12 cellular contexts compared by ENCODE assay signal in the genomic region with DNA sequence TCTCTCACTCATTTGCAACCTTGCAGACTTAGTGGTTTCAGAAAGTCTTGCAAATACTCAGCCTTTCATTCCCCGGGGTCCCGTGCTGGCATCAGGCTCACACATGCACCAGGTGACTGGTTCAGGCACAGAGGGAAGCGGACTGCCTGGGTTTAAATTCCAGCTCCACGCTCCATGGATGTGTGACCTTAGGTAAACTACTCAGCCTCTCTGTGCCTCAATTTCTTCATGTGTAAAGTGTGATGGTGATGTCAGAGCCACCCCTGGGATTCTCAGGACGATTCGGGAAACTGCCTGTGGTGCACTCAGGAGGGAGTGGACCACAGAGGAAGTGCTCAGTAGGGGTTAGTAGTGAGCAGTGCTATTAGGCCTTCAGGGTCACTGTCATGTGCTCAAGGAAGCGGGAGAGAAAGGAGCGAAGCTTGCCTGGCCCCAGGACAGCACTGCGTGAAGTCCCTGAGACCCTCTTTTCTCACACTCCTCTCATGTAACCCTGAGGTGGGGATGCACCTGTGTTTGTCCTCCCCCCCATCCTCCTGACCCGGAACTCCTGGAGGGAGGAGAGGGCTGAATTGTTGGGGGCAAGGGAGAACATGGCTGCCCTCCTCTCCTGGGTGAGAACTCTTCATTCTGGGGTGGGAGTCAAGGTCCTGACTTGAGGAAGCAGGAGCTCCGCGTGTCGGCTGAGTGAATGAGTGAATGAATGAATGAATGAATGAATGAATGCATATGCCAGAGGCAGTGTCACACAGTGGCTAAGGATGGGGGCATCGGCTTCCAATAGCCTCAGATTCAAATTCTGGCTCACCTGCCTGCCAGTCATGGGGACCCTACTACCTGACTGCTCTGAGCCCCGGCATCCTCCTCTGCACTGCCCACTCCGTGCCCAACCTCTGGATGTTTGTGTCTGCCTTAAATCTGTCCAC. TPM values are rescaled to one million over a fixed set of nuclear protein-coding genes. Genes with fewer than 3 reads are reported as not detected.
A peak's percentile ranks its signal among the peaks of the same experiment; 100 is the strongest.
DNase-seq lines count a peak whose midpoint lies in the region; TF ChIP-seq lines count a peak whose summit lies in the region.
"Had no signal": no experiment of that assay in that cellular context is flagged by ENCODE, and none has a peak within 500 bp of the region (broad histone marks: within the 10 kb centered on the region; RNA-seq: fewer than 3 reads in every experiment).

No MANE protein-coding gene starts in this region.

- TF ChIP-seq CTCF in NB4 (IDR thresholded peaks at IDR 0.05; ENCODE audit: low read depth, low read length) = peak; percentile 12

- peaks cover 5 to 11% of the 10 kb centered on the region in 2 donors for H3K4me1 ChIP-seq in neuronal stem cell (ENCODE audit: control insufficient read depth in 2 of 2, insufficient read depth in 1 of 2, low read depth in 1 of 2, low read length in 2 of 2)

- H4K8ac ChIP-seq in neuronal stem cell (ENCODE audit: low read depth, low read length) = no peak overlapping the region

- H3K18ac ChIP-seq in neuronal stem cell (ENCODE audit: low read length) = no peak overlapping the region

- H3K14ac ChIP-seq in neuronal stem cell (ENCODE audit: low read length) = peak overlapping the region; percentile 32

- DNase-seq in T-helper 1 cell = no peak
- peak; percentile 69 for DNase-seq in NB4 (ENCODE audit: low read depth)
- no peak for DNase-seq in neuronal stem cell (ENCODE audit: low spot score)
- DNase-seq in NCI-H2029 (lab: John Stamatoyannopoulos, UW) = no peak
- DNase-seq in AG20443 (ENCODE audit: low spot score) = no peak
- no peak for DNase-seq in effector CD8-positive, alpha-beta T cell (lab: John Stamatoyannopoulos, UW)
- DNase-seq: 8988T, left colon had no signal

- no peaks in the 10 kb centered on the region for H3K36me3 ChIP-seq in neuronal stem cell (replicated peaks in 1 of 2; ENCODE audit: control insufficient read depth in 2 of 2, insufficient read depth in 2 of 2, low read length in 2 of 2)
- H3K36me3 ChIP-seq: HAP-1 had no signal

- no peak overlapping the region for H2BK120ac ChIP-seq in neuronal stem cell (ENCODE audit: low read depth, low read length)

- no CpG with 5 or more reads among the region's 16 CpGs for WGBS in neuronal stem cell (ENCODE audit: extremely low coverage in 2 of 2, insufficient read length in 2 of 2, insufficient replicate concordance in 1 of 2), 2 donors

- H3K4me3 Mint-ChIP-seq in T-helper 1 cell treated with Interleukin-12 subunit alpha and Interleukin-12 subunit beta and Interleukin-4 antibody, amounts not matched to agents 30 μg/mL and 1 μg/mL, for 36 hours = peak overlapping the region; percentile 80
- no peak overlapping the region for H3K4me3 Mint-ChIP-seq in dendritic cell treated with granulocyte-macrophage colony-stimulating factor and Interleukin-4, amounts not matched to agents 40 ng/mL and 50 ng/mL, for 4 days

- no peak overlapping the region for H3K4me3 ChIP-seq in NB4 (ENCODE audit: low read depth, low read length)
- no peak overlapping the region for H3K4me3 ChIP-seq in neuronal stem cell (ENCODE audit: low read length in 2 of 2)

- no peaks in the 10 kb centered on the region for H3K36me3 Mint-ChIP-seq in T-helper 1 cell treated with Interleukin-12 subunit alpha and Interleukin-12 subunit beta and Interleukin-4 antibody, amounts not matched to agents 30 μg/mL and 1 μg/mL, for 36 hours (ENCODE audit: low read depth)
- no peaks in the 10 kb centered on the region for H3K36me3 Mint-ChIP-seq in dendritic cell treated with granulocyte-macrophage colony-stimulating factor and Interleukin-4, amounts not matched to agents 40 ng/mL and 50 ng/mL, for 4 days (ENCODE audit: low read depth)

- no peak overlapping the region for H3K9ac ChIP-seq in neuronal stem cell (ENCODE audit: low read depth, low read length, poor library complexity)

- no peak overlapping the region for H3K27ac Mint-ChIP-seq in T-helper 1 cell treated with Interleukin-12 subunit alpha and Interleukin-12 subunit beta and Interleukin-4 antibody, amounts not matched to agents 30 μg/mL and 1 μg/mL, for 36 hours
- peak overlapping the region; percentile 53 for H3K27ac Mint-ChIP-seq in dendritic cell treated with granulocyte-macrophage colony-stimulating factor and Interleukin-4, amounts not matched to agents 40 ng/mL and 50 ng/mL, for 4 days

- no peak for TF ChIP-seq POLR2A in NB4 (IDR thresholded peaks at IDR 0.05; ENCODE audit: extremely low read depth, insufficient read length)

- no peaks in the 10 kb centered on the region for H3K9me3 ChIP-seq in neuronal stem cell (replicated peaks in 1 of 2; ENCODE audit: control insufficient read depth in 2 of 2, insufficient read depth in 1 of 2, low read depth in 1 of 2, low read length in 2 of 2)
- H3K9me3 ChIP-seq: HAP-1 had no signal

- H3K4me1 Mint-ChIP-seq in T-helper 1 cell treated with Interleukin-12 subunit alpha and Interleukin-12 subunit beta and Interleukin-4 antibody, amounts not matched to agents 30 μg/mL and 1 μg/mL, for 36 hours (ENCODE audit: low read depth) = peaks cover 8% of the 10 kb centered on the region
- H3K4me1 Mint-ChIP-seq in dendritic cell treated with granulocyte-macrophage colony-stimulating factor and Interleukin-4, amounts not matched to agents 40 ng/mL and 50 ng/mL, for 4 days (ENCODE audit: low read depth) = peaks cover 43% of the 10 kb centered on the region

- intact Hi-C loops in dendritic cell treated with granulocyte-macrophage colony-stimulating factor and Interleukin-4, amounts not matched to agents 40 ng/mL and 50 ng/mL, for 4 days (cut with micrococcal nuclease) = no loop called here

- no peak overlapping the region for H2BK5ac ChIP-seq in neuronal stem cell (ENCODE audit: low read length)

- no peaks in the 10 kb centered on the region for H3K9me3 Mint-ChIP-seq in T-helper 1 cell treated with Interleukin-12 subunit alpha and Interleukin-12 subunit beta and Interleukin-4 antibody, amounts not matched to agents 30 μg/mL and 1 μg/mL, for 36 hours
- H3K9me3 Mint-ChIP-seq in dendritic cell treated with granulocyte-macrophage colony-stimulating factor and Interleukin-4, amounts not matched to agents 40 ng/mL and 50 ng/mL, for 4 days = no peaks in the 10 kb centered on the region

- H3K79me1 ChIP-seq in neuronal stem cell (ENCODE audit: low read depth, low read length) = peaks cover 1% of the 10 kb centered on the region

- H3K23ac ChIP-seq in neuronal stem cell (ENCODE audit: low read depth, low read length, poor library complexity) = no peak overlapping the region

- H3K4ac ChIP-seq in neuronal stem cell (ENCODE audit: low read length) = no peak overlapping the region

- H2AFZ ChIP-seq in neuronal stem cell (ENCODE audit: low read length) = no peak overlapping the region

- H2BK15ac ChIP-seq in neuronal stem cell (ENCODE audit: low read length) = no peak overlapping the region

- H3K4me2 ChIP-seq in neuronal stem cell (ENCODE audit: insufficient read depth, low read length, poor library complexity, severe bottlenecking) = no peak overlapping the region

- H2BK12ac ChIP-seq in neuronal stem cell (ENCODE audit: low read length) = peak overlapping the region; percentile 14

- peak overlapping the region; percentile 0 for H2AK5ac ChIP-seq in neuronal stem cell (ENCODE audit: low read depth, low read length)

- peaks cover 0 to 50% (median 8%) of the 10 kb centered on the region in 3 experiments for H3K27me3 ChIP-seq in neuronal stem cell (ENCODE audit: control insufficient read depth in 3 of 3, insufficient read depth in 3 of 3, low read depth in 1 of 3, low read length in 3 of 3)

- no peak overlapping the region for H3K27ac ChIP-seq in neuronal stem cell (replicated peaks; ENCODE audit: low read length)

- no peak overlapping the region for H4K91ac ChIP-seq in neuronal stem cell (ENCODE audit: low read depth, low read length, poor library complexity)

- H3K27me3 Mint-ChIP-seq in T-helper 1 cell treated with Interleukin-12 subunit alpha and Interleukin-12 subunit beta and Interleukin-4 antibody, amounts not matched to agents 30 μg/mL and 1 μg/mL, for 36 hours (ENCODE audit: low read depth) = peaks cover 32% of the 10 kb centered on the region
- H3K27me3 Mint-ChIP-seq in dendritic cell treated with granulocyte-macrophage colony-stimulating factor and Interleukin-4, amounts not matched to agents 40 ng/mL and 50 ng/mL, for 4 days = peaks cover 11% of the 10 kb centered on the region

RNA-seq across cellular contexts. Expression of gene UPK3A, which starts 14.4 kb away (rescaled TPM):
- polyA plus RNA-seq in neuronal stem cell (2013, experiment 1 of 2) = 0.20 TPM
- 0.25 TPM for polyA plus RNA-seq in neuronal stem cell (2013, experiment 2 of 2)
- polyA plus RNA-seq: endothelial cell of umbilical vein had no signal

RNA-seq across cellular contexts. Expression of gene KIAA0930, which starts 29.7 kb away (rescaled TPM):
- 62.1 TPM for polyA plus RNA-seq in neuronal stem cell (2013, experiment 1 of 2)
- polyA plus RNA-seq in neuronal stem cell (2013, experiment 2 of 2) = 61.2 TPM

RNA-seq across cellular contexts. Expression of gene FAM118A, which starts 39.4 kb away (rescaled TPM):
- polyA plus RNA-seq in neuronal stem cell (2013, experiment 1 of 2) = 12.7 TPM
- 11.8 TPM for polyA plus RNA-seq in neuronal stem cell (2013, experiment 2 of 2)
